In the genomic region with DNA sequence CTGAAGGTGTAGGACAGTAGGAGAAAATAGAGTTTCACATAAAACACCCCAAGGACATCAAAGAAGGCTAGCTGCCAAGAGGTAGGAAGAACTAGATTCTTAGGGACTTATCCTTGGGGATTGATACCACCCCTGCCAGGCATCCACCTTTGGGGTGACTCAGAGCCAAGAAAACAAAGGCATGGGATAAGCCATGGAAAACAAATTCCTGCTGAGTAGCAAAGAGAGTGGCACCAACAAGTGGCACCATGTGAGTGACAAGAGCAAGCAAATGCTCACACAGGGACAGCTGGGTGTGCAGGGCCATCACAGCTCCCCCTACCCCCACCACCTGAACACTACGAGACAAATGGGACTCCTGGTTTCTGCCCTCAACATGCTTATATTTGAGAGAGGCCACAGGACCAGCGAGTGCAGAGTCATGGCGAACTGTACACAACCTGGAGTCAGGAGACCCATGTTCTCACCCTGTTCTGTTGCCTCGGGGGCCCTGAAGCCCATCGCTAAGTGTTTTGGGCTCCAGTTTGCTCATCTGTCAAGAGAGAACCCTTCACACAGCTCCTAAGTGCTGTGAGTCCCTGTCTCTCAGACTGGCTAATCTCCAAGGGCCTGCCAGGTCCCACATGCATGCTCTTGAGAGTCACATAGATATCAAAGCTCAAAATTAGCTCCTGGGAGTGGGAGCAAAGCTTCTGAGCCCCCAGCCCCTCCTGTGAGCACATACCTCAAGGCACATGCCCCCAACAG, we compare ENCODE assay signal across 1 cellular context.
TF ChIP-seq lines count a peak whose summit lies in the region.

No MANE protein-coding gene starts in this region.

TF ChIP-seq in WTC11, 78 proteins besides CTCF, POLR2A, EP300 and RAD21 (continued from another document):
- TF ChIP-seq, protein P1, sequence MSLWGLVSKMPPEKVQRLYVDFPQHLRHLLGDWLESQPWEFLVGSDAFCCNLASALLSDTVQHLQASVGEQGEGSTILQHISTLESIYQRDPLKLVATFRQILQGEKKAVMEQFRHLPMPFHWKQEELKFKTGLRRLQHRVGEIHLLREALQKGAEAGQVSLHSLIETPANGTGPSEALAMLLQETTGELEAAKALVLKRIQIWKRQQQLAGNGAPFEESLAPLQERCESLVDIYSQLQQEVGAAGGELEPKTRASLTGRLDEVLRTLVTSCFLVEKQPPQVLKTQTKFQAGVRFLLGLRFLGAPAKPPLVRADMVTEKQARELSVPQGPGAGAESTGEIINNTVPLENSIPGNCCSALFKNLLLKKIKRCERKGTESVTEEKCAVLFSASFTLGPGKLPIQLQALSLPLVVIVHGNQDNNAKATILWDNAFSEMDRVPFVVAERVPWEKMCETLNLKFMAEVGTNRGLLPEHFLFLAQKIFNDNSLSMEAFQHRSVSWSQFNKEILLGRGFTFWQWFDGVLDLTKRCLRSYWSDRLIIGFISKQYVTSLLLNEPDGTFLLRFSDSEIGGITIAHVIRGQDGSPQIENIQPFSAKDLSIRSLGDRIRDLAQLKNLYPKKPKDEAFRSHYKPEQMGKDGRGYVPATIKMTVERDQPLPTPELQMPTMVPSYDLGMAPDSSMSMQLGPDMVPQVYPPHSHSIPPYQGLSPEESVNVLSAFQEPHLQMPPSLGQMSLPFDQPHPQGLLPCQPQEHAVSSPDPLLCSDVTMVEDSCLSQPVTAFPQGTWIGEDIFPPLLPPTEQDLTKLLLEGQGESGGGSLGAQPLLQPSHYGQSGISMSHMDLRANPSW (CRISPR knock-in tag; conservative IDR thresholded peaks at IDR 0.05; ENCODE audit: low read depth), result no peak
- TF ChIP-seq GABPB1 (CRISPR knock-in tag; IDR thresholded peaks at IDR 0.05) (no peak), ESRRA (CRISPR knock-in tag; IDR thresholded peaks at IDR 0.05; ENCODE audit: borderline replicate concordance) (no peak), NFE2L1 (CRISPR knock-in tag; IDR thresholded peaks at IDR 0.05) (no peak), NR3C1 (CRISPR knock-in tag; conservative IDR thresholded peaks at IDR 0.05; ENCODE audit: low read depth) (no peak), NR1H2 (CRISPR knock-in tag; IDR thresholded peaks at IDR 0.05) (no peak), ELF4 (CRISPR knock-in tag; IDR thresholded peaks at IDR 0.05; ENCODE audit: low read depth) (no peak), MYBL2 (CRISPR knock-in tag; IDR thresholded peaks at IDR 0.05) (no peak), MXD4 (CRISPR knock-in tag; IDR thresholded peaks at IDR 0.05; ENCODE audit: borderline replicate concordance) (no peak)
- TF ChIP-seq, protein P2, sequence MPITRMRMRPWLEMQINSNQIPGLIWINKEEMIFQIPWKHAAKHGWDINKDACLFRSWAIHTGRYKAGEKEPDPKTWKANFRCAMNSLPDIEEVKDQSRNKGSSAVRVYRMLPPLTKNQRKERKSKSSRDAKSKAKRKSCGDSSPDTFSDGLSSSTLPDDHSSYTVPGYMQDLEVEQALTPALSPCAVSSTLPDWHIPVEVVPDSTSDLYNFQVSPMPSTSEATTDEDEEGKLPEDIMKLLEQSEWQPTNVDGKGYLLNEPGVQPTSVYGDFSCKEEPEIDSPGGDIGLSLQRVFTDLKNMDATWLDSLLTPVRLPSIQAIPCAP (CRISPR knock-in tag; IDR thresholded peaks at IDR 0.05), result no peak
- TF ChIP-seq, protein P3, sequence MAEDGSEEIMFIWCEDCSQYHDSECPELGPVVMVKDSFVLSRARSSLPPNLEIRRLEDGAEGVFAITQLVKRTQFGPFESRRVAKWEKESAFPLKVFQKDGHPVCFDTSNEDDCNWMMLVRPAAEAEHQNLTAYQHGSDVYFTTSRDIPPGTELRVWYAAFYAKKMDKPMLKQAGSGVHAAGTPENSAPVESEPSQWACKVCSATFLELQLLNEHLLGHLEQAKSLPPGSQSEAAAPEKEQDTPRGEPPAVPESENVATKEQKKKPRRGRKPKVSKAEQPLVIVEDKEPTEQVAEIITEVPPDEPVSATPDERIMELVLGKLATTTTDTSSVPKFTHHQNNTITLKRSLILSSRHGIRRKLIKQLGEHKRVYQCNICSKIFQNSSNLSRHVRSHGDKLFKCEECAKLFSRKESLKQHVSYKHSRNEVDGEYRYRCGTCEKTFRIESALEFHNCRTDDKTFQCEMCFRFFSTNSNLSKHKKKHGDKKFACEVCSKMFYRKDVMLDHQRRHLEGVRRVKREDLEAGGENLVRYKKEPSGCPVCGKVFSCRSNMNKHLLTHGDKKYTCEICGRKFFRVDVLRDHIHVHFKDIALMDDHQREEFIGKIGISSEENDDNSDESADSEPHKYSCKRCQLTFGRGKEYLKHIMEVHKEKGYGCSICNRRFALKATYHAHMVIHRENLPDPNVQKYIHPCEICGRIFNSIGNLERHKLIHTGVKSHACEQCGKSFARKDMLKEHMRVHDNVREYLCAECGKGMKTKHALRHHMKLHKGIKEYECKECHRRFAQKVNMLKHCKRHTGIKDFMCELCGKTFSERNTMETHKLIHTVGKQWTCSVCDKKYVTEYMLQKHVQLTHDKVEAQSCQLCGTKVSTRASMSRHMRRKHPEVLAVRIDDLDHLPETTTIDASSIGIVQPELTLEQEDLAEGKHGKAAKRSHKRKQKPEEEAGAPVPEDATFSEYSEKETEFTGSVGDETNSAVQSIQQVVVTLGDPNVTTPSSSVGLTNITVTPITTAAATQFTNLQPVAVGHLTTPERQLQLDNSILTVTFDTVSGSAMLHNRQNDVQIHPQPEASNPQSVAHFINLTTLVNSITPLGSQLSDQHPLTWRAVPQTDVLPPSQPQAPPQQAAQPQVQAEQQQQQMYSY (CRISPR knock-in tag; IDR thresholded peaks at IDR 0.05), result no peak
